Comparison of ENCODE assay signal across 1 cellular context in genomic region chr2:36420569-36421164, GRCh38.
TF ChIP-seq lines count a peak whose summit lies in the region.

No MANE protein-coding gene starts in this region.

TF ChIP-seq in GM23338, 12 proteins besides CTCF, POLR2A, EP300 and RAD21 (continued from another document):
- no peak for TF ChIP-seq ZNF462 (CRISPR knock-in tag; IDR thresholded peaks at IDR 0.05)
- no peak for TF ChIP-seq NANOG (IDR thresholded peaks at IDR 0.05; ENCODE audit: borderline replicate concordance)
- TF ChIP-seq STAT1 (IDR thresholded peaks at IDR 0.05; ENCODE audit: unreplicated experiment): no peak
- no peak for TF ChIP-seq REST (IDR thresholded peaks at IDR 0.05; ENCODE audit: unreplicated experiment)
- no peak for TF ChIP-seq EZH2 (IDR thresholded peaks at IDR 0.05; ENCODE audit: low read depth, unreplicated experiment)
- no peak for TF ChIP-seq POLR2AphosphoS5 (IDR thresholded peaks at IDR 0.05; ENCODE audit: low read depth)
- no peak for TF ChIP-seq EZH2phosphoT487 (IDR thresholded peaks at IDR 0.05; ENCODE audit: unreplicated experiment)
- no peak for TF ChIP-seq CREB1 (CRISPR knock-in tag; IDR thresholded peaks at IDR 0.05; ENCODE audit: low read depth)
- TF ChIP-seq JUNB (IDR thresholded peaks at IDR 0.05; ENCODE audit: unreplicated experiment): no peak
